In the genomic region with DNA sequence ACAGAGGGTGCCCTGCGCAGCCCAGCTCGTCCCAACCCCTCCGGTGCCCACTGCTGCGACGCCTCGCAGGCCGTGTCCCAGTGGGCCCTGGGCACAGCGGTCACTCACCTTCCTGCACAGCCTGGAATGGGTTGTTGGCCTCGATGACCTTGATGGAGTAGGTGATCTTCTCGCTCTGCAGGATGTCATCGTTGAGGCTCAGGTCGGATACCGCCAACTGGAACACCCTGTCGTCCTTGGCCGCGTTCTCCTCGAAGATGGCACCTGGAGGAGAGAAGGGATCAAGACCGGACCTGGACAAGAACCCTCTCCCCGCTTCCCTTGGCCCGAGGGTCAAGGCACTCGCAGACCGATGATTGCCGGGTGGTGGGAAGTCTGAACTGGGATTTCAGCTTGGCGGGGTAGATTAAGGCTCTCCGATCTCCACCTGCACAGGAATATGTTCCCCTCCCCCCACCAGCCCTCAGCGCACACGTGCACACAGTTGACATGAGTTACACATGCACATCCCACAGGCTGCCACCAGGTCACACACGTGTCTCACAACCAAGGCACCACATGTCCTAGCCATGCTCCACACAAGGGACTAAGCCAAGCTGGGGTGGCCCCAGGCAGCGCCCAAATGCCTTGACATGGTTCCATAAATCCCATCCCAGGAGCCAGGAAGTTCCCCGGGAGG, we compare ENCODE assay signal across 10 cellular contexts. TPM values are rescaled to one million over a fixed set of nuclear protein-coding genes. Genes with fewer than 3 reads are reported as not detected.
A peak's percentile ranks its signal among the peaks of the same experiment; 100 is the strongest.
DNase-seq lines count a peak whose midpoint lies in the region; ATAC-seq and TF ChIP-seq lines count a peak whose summit lies in the region.
"Had no signal": no experiment of that assay in that cellular context is flagged by ENCODE, and none has a peak within 500 bp of the region (broad histone marks: within the 10 kb centered on the region; RNA-seq: fewer than 3 reads in every experiment).

No MANE protein-coding gene starts in this region.

- no peaks in the 10 kb centered on the region for H3K36me3 ChIP-seq in endodermal cell (ENCODE audit: control insufficient read depth, insufficient read depth, low read length)

- no peak overlapping the region for H3K27ac Mint-ChIP-seq in CD4-positive, alpha-beta T cell
- no peak overlapping the region for H3K27ac Mint-ChIP-seq in endodermal cell
- H3K27ac Mint-ChIP-seq: HFFc6 had no signal

- no peak for DNase-seq in CD4-positive, alpha-beta T cell
- DNase-seq in endodermal cell (peak; percentile 53), omental fat pad (ENCODE audit: low spot score) (peak; percentile 19), NCI-H1436 (lab: John Stamatoyannopoulos, UW) (no peak)
- DNase-seq: activated CD4-positive, alpha-beta T cell treated with anti-CD3 and anti-CD28 coated beads, Interleukin-2, amount 50 U/mL, for 1 hour; EL; HFFc6 had no signal

- peaks cover 13% of the 10 kb centered on the region for H3K4me1 Mint-ChIP-seq in CD4-positive, alpha-beta T cell (ENCODE audit: low read depth)
- peaks cover 12% of the 10 kb centered on the region for H3K4me1 Mint-ChIP-seq in endodermal cell

- peaks cover 56% of the 10 kb centered on the region for H3K27me3 Mint-ChIP-seq in CD4-positive, alpha-beta T cell
- peaks cover 87% of the 10 kb centered on the region for H3K27me3 Mint-ChIP-seq in endodermal cell (ENCODE audit: insufficient read depth)

- H3K4me1 ChIP-seq in endodermal cell (ENCODE audit: control insufficient read depth, insufficient read depth, low read length) = no peaks in the 10 kb centered on the region

- no peak for ATAC-seq in CD4-positive, alpha-beta T cell (ENCODE audit: poor library complexity)
- ATAC-seq in GM18502 (IDR thresholded peaks at IDR 0.05; ENCODE audit: poor library complexity, unreplicated experiment) (peak; percentile 39), omental fat pad (ENCODE audit: low FRiP score) (no peak), HG03520 (IDR thresholded peaks at IDR 0.05; ENCODE audit: unreplicated experiment) (no peak), HG02571 (IDR thresholded peaks at IDR 0.05; ENCODE audit: unreplicated experiment) (no peak)

- no peak for TF ChIP-seq CTCF in CD4-positive, alpha-beta T cell (IDR thresholded peaks at IDR 0.05)
- TF ChIP-seq CTCF in endodermal cell (conservative IDR thresholded peaks at IDR 0.05) (no peak), omental fat pad (IDR thresholded peaks at IDR 0.05) (no peak)

- no peaks in the 10 kb centered on the region for H3K36me3 Mint-ChIP-seq in CD4-positive, alpha-beta T cell (ENCODE audit: low read depth)
- H3K36me3 Mint-ChIP-seq in endodermal cell (ENCODE audit: low read depth) = no peaks in the 10 kb centered on the region

- no peaks in the 10 kb centered on the region for H3K9me3 ChIP-seq in CD4-positive, alpha-beta T cell (ENCODE audit: control insufficient read depth, low read length)
- no peaks in the 10 kb centered on the region for H3K9me3 ChIP-seq in endodermal cell (ENCODE audit: control insufficient read depth, low read length)

- peak overlapping the region; percentile 50 for H3K4me3 Mint-ChIP-seq in CD4-positive, alpha-beta T cell
- H3K4me3 Mint-ChIP-seq in endodermal cell = peak overlapping the region; percentile 55
- H3K4me3 Mint-ChIP-seq: HFFc6 had no signal

- peak overlapping the region; percentile 72 for H3K4me3 ChIP-seq in endodermal cell (ENCODE audit: low read length)

- no peaks in the 10 kb centered on the region for H3K9me3 Mint-ChIP-seq in CD4-positive, alpha-beta T cell
- H3K9me3 Mint-ChIP-seq in endodermal cell = no peaks in the 10 kb centered on the region
- H3K9me3 Mint-ChIP-seq: HFFc6 had no signal

- intact Hi-C loops in CD4-positive, alpha-beta T cell (cut with DNase I, micrococcal nuclease) = no loop called here

- POLR2A ChIA-PET in CD4-positive, alpha-beta T cell (lab: Charles Lee) = no interaction called here

- no peak overlapping the region for H3K9ac ChIP-seq in endodermal cell (ENCODE audit: extremely low read depth, low read length, poor library complexity, severe bottlenecking)

- CTCF ChIA-PET in CD4-positive, alpha-beta T cell (lab: Charles Lee) = no interaction called here

- H3K27me3 ChIP-seq in CD4-positive, alpha-beta T cell (ENCODE audit: control insufficient read depth, insufficient read depth, low read length) = peaks cover 56% of the 10 kb centered on the region
- peaks cover 93% of the 10 kb centered on the region for H3K27me3 ChIP-seq in endodermal cell (ENCODE audit: control insufficient read depth, insufficient read depth, low read length, poor library complexity, severe bottlenecking)

- H3K27ac ChIP-seq in CD4-positive, alpha-beta T cell (ENCODE audit: low read depth, low read length) = no peak overlapping the region
- no peak overlapping the region for H3K27ac ChIP-seq in endodermal cell (ENCODE audit: low read depth, low read length)

- 18 to 34% methylated on average over 8 to 30 of the region's 30 CpGs for WGBS in endodermal cell (ENCODE audit: insufficient coverage in 1 of 2, insufficient read length in 1 of 2), 2 experiments

RNA-seq across cellular contexts. Expression of gene GRID1, which starts 2.6 kb away (rescaled TPM):
- not detected for total RNA-seq in CD4-positive, alpha-beta T cell
- total RNA-seq in endodermal cell (under 1 TPM; 0.13 to 0.53 TPM), omental fat pad (1 to 10 TPM; 1.5 to 3.5 (median 2.4) TPM)
- 1.1 TPM for polyA plus RNA-seq in endodermal cell (2013, experiment 1 of 2)
- polyA plus RNA-seq in endodermal cell (2013, experiment 2 of 2) = 0.87 TPM
- total RNA-seq: HFFc6 had no signal

Comparison
In these comparisons a context has a peak if more than half of its experiments do, and no peak if none do; other contexts are left out.
1. DNase-seq: peak in endodermal cell (single experiment) and omental fat pad (single experiment); none in CD4-positive, alpha-beta T cell (0 of 10) and NCI-H1436 (single experiment).